In genomic region chr19:41934849-41935374, GRCh38 we compare ENCODE assay signal across 8 cellular contexts. TPM values are rescaled to one million over a fixed set of nuclear protein-coding genes. Genes with fewer than 3 reads are reported as not detected.
DNase-seq lines count a peak whose midpoint lies in the region; ATAC-seq and TF ChIP-seq lines count a peak whose summit lies in the region.

No MANE protein-coding gene starts in this region.

- H3K27ac Mint-ChIP-seq in CD4-positive, alpha-beta memory T cell, result peak overlapping the region; percentile 38 to 95 (median 89)
- H3K27ac Mint-ChIP-seq in natural killer cell treated with Interleukin-12 subunit alpha and Interleukin-12 subunit beta and Interleukin-15 and Interleukin-18, amount 100 ng/mL, for 72 hours, result peak overlapping the region; percentile 16 to 59

- TF ChIP-seq POLR2A in erythroblast (IDR thresholded peaks at IDR 0.05; ENCODE audit: low read length), result no peak

- H3K79me2 ChIP-seq in OCI-LY3 (ENCODE audit: low read length), result no peaks in the 10 kb centered on the region

- no peak overlapping the region for H3K4me3 ChIP-seq in CD4-positive, alpha-beta memory T cell (ENCODE audit: low read length in 2 of 2)
- no peak overlapping the region for H3K4me3 ChIP-seq in HFF-Myc (replicated peaks; ENCODE audit: low read depth, low read length)
- no peak overlapping the region for H3K4me3 ChIP-seq in OCI-LY3 (ENCODE audit: low read length)

- H3K4me2 ChIP-seq in OCI-LY3 (ENCODE audit: low read length), result peak overlapping the region; percentile 23

- CTCF ChIA-PET in CD4-positive, alpha-beta memory T cell (lab: Charles Lee; ENCODE audit: partially characterized antibody), result interaction anchor here (1.0 to 2.3 kb wide), 6 partner anchors 10 to 76 kb away, joined by 3 to 27 read pairs (median 6); partner anchors contain the start of gene RPS19

- peaks cover 37% of the 10 kb centered on the region for H3K4me1 ChIP-seq in CD4-positive, alpha-beta memory T cell (ENCODE audit: insufficient read depth, low read length)
- H3K4me1 ChIP-seq in OCI-LY3 (ENCODE audit: low read length), result peaks cover 56% of the 10 kb centered on the region

- H3K27ac ChIP-seq in CD4-positive, alpha-beta memory T cell (ENCODE audit: low read depth, low read length), result no peak overlapping the region
- no peak overlapping the region for H3K27ac ChIP-seq in OCI-LY3 (ENCODE audit: low read length)

- H3K4me1 Mint-ChIP-seq in CD4-positive, alpha-beta memory T cell, result peaks cover 25 to 61% (median 40%) of the 10 kb centered on the region in 4 donors
- peaks cover 33 to 40% of the 10 kb centered on the region in 2 donors for H3K4me1 Mint-ChIP-seq in natural killer cell treated with Interleukin-12 subunit alpha and Interleukin-12 subunit beta and Interleukin-15 and Interleukin-18, amount 100 ng/mL, for 72 hours (ENCODE audit: low read depth in 2 of 2)

- H3K36me3 ChIP-seq in CD4-positive, alpha-beta memory T cell (ENCODE audit: insufficient read depth, low read length), result no peaks in the 10 kb centered on the region
- H3K36me3 ChIP-seq in OCI-LY3 (replicated peaks; ENCODE audit: low read depth, low read length), result no peaks in the 10 kb centered on the region

- H3K4me3 Mint-ChIP-seq in CD4-positive, alpha-beta memory T cell, result peak overlapping the region in 2 of 8 donors; percentile 51 to 64
- H3K4me3 Mint-ChIP-seq in natural killer cell treated with Interleukin-12 subunit alpha and Interleukin-12 subunit beta and Interleukin-15 and Interleukin-18, amount 100 ng/mL, for 72 hours, result peak overlapping the region; percentile 18

- intact Hi-C loops in CD4-positive, alpha-beta memory T cell (cut with micrococcal nuclease), result loop anchor here (1.0 to 2.0 kb wide), 4 partner anchors 16 to 76 kb away; no protein-coding TSS in a partner anchor

- no peaks in the 10 kb centered on the region for H4K20me1 ChIP-seq in OCI-LY3 (ENCODE audit: insufficient read depth, low read length)

- peak; percentile 75 to 88 for ATAC-seq in natural killer cell treated with Interleukin-12 subunit alpha and Interleukin-12 subunit beta and Interleukin-15 and Interleukin-18, amount 100 ng/mL, for 72 hours
- no peak for ATAC-seq in HG02885 (IDR thresholded peaks at IDR 0.05; ENCODE audit: poor library complexity, unreplicated experiment)

- H3K9me3 Mint-ChIP-seq in CD4-positive, alpha-beta memory T cell, result no peaks in the 10 kb centered on the region
- no peaks in the 10 kb centered on the region for H3K9me3 Mint-ChIP-seq in natural killer cell treated with Interleukin-12 subunit alpha and Interleukin-12 subunit beta and Interleukin-15 and Interleukin-18, amount 100 ng/mL, for 72 hours

- peak; percentile 65 to 82 (median 70) for DNase-seq in CD4-positive, alpha-beta memory T cell
- no peak for DNase-seq in HFF-Myc (ENCODE audit: extremely low read depth, low read depth)
- DNase-seq in activated CD8-positive, alpha-beta memory T cell treated with anti-CD3 and anti-CD28 coated beads, Interleukin-2, amount 50 U/mL, for 48 hours, result peak; percentile 88
- peak; percentile 52 to 73 for DNase-seq in erythroblast (lab: John Stamatoyannopoulos, UW)
- peak; percentile 83 for DNase-seq in natural killer cell treated with Interleukin-12 subunit alpha and Interleukin-12 subunit beta and Interleukin-15 and Interleukin-18, amount 100 ng/mL, for 72 hours (ENCODE audit: low spot score)
- DNase-seq in superior temporal gyrus (ENCODE audit: extremely low spot score), result peak; percentile 71

- H3K36me3 Mint-ChIP-seq in CD4-positive, alpha-beta memory T cell, result no peaks in the 10 kb centered on the region
- H3K36me3 Mint-ChIP-seq in natural killer cell treated with Interleukin-12 subunit alpha and Interleukin-12 subunit beta and Interleukin-15 and Interleukin-18, amount 100 ng/mL, for 72 hours, result no peaks in the 10 kb centered on the region

- H3K9ac ChIP-seq in OCI-LY3 (ENCODE audit: low read length), result no peak overlapping the region; the same call in 1 of the 2 replicates

- POLR2A ChIA-PET in CD4-positive, alpha-beta memory T cell (lab: Charles Lee; ENCODE audit: partially characterized antibody), result interaction anchor here (0.7 to 2.3 kb wide), 6 partner anchors 10 to 76 kb away, joined by 3 to 18 read pairs (median 6); no protein-coding TSS in a partner anchor

- H2AFZ ChIP-seq in OCI-LY3 (ENCODE audit: low read depth, low read length), result no peak overlapping the region

- TF ChIP-seq CTCF in HFF-Myc (IDR thresholded peaks at IDR 0.05; ENCODE audit: low read depth, low read length, missing control alignments), result peak; percentile 97
- peak; percentile 97 for TF ChIP-seq CTCF in OCI-LY3 (IDR thresholded peaks at IDR 0.05; ENCODE audit: low read depth, low read length)

- H3K27me3 Mint-ChIP-seq in CD4-positive, alpha-beta memory T cell, result peaks cover 1 to 6% of the 10 kb centered on the region in 2 donors
- H3K27me3 Mint-ChIP-seq in natural killer cell treated with Interleukin-12 subunit alpha and Interleukin-12 subunit beta and Interleukin-15 and Interleukin-18, amount 100 ng/mL, for 72 hours, result peaks cover 19 to 27% of the 10 kb centered on the region in 2 donors

- no peaks in the 10 kb centered on the region for H3K27me3 ChIP-seq in CD4-positive, alpha-beta memory T cell (ENCODE audit: insufficient read depth, low read length)
- peaks cover 43% of the 10 kb centered on the region for H3K27me3 ChIP-seq in OCI-LY3 (ENCODE audit: low read depth, low read length)

- H3K9me3 ChIP-seq in CD4-positive, alpha-beta memory T cell (ENCODE audit: control insufficient read depth in 1 of 2, low read length in 2 of 2), result no peaks in the 10 kb centered on the region
- no peaks in the 10 kb centered on the region for H3K9me3 ChIP-seq in OCI-LY3 (ENCODE audit: insufficient read depth, low read length)

RNA-seq across cellular contexts. Expression of gene ERFL, which starts 6.7 kb away (rescaled TPM):
- 1 to 10 TPM; 6.6 to 9.2 TPM for total RNA-seq in CD4-positive, alpha-beta memory T cell
- polyA plus RNA-seq in CD4-positive, alpha-beta memory T cell, result under 1 TPM in 1 of 2 donors, not detected in 1; 0.11 TPM
- under 1 TPM; 0.67 TPM for total RNA-seq in natural killer cell treated with Interleukin-12 subunit alpha and Interleukin-12 subunit beta and Interleukin-15 and Interleukin-18, amount 100 ng/mL, for 72 hours

RNA-seq across cellular contexts. Expression of gene RABAC1, which starts 24.2 kb away (rescaled TPM):
- total RNA-seq in CD4-positive, alpha-beta memory T cell, result 100 to 1,000 TPM in 1 of 2 experiments, 10 to 100 TPM in 1; 97.4 to 100 TPM
- polyA plus RNA-seq in CD4-positive, alpha-beta memory T cell, result 100 to 1,000 TPM; 198 to 256 TPM
- total RNA-seq in natural killer cell treated with Interleukin-12 subunit alpha and Interleukin-12 subunit beta and Interleukin-15 and Interleukin-18, amount 100 ng/mL, for 72 hours, result 10 to 100 TPM; 79.6 to 89.7 TPM

RNA-seq across cellular contexts. Expression of gene ARHGEF1, which starts 51.9 kb away (rescaled TPM):
- total RNA-seq in CD4-positive, alpha-beta memory T cell, result 100 to 1,000 TPM; 956 to 992 TPM
- 100 to 1,000 TPM; 140 to 325 TPM for polyA plus RNA-seq in CD4-positive, alpha-beta memory T cell
- 100 to 1,000 TPM; 321 to 444 TPM for total RNA-seq in natural killer cell treated with Interleukin-12 subunit alpha and Interleukin-12 subunit beta and Interleukin-15 and Interleukin-18, amount 100 ng/mL, for 72 hours

RNA-seq across cellular contexts. Expression of gene CD79A, which starts 57.8 kb away (rescaled TPM):
- 1 to 10 TPM in 1 of 2 experiments, under 1 TPM in 1; 0.93 to 1.3 TPM for total RNA-seq in CD4-positive, alpha-beta memory T cell
- polyA plus RNA-seq in CD4-positive, alpha-beta memory T cell, result 10 to 100 TPM in 1 of 2 donors, 1 to 10 TPM in 1; 5.1 to 29.7 TPM
- 1 to 10 TPM in 1 of 2 donors, under 1 TPM in 1; 0.93 to 1.8 TPM for total RNA-seq in natural killer cell treated with Interleukin-12 subunit alpha and Interleukin-12 subunit beta and Interleukin-15 and Interleukin-18, amount 100 ng/mL, for 72 hours

RNA-seq across cellular contexts. Expression of gene ATP1A3, which starts 59.1 kb away (rescaled TPM):
- total RNA-seq in CD4-positive, alpha-beta memory T cell, result 1 to 10 TPM; 2.7 to 3.5 TPM
- polyA plus RNA-seq in CD4-positive, alpha-beta memory T cell, result under 1 TPM; 0.89 to 0.95 TPM
- 1 to 10 TPM; 2.0 to 4.2 TPM for total RNA-seq in natural killer cell treated with Interleukin-12 subunit alpha and Interleukin-12 subunit beta and Interleukin-15 and Interleukin-18, amount 100 ng/mL, for 72 hours

Comparison
In these comparisons a context has a peak if more than half of its experiments do, and no peak if none do; other contexts are left out.
1. RNA of gene ERFL, which starts 6.7 kb away (total RNA-seq): 6.6 to 9.2 TPM in CD4-positive, alpha-beta memory T cell; 0.67 TPM in natural killer cell treated with Interleukin-12 subunit alpha and Interleukin-12 subunit beta and Interleukin-15 and Interleukin-18, amount 100 ng/mL, for 72 hours; every median in the first group is over 4 times any median in the second.